ENCODE assay signal across 37 cellular contexts in the genomic region with DNA sequence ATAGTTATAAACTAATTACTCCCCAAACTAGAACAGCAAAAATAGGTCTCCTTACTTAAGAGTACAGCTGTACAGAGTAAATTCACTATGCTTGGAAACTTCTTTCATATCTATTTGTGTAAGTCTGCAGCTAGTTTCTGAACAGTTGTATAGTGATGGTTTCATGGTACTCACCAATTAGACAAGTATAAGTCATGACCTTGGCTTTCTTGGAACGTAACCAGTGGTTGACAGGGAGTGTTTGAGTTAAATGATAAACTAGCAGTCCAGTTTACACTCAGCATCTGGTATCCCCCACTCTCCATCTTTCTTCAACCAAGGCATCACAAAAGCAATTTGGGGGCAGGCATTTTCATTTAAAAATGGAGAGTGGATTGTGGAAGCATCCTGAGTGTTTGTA. TPM values are rescaled to one million over a fixed set of nuclear protein-coding genes. Genes with fewer than 3 reads are reported as not detected.
"Had no signal": no experiment of that assay in that cellular context is flagged by ENCODE, and none has a peak within 500 bp of the region (broad histone marks: within the 10 kb centered on the region; RNA-seq: fewer than 3 reads in every experiment).

No MANE protein-coding gene starts in this region.

- H3K4me2 ChIP-seq: hepatocyte, smooth muscle cell had no signal

- H3K4me3 ChIP-seq: adrenal gland, ascending aorta, cardiac muscle cell, colonic mucosa, gastrocnemius medialis, hepatocyte, ovary, prostate gland, sigmoid colon, smooth muscle cell, uterus had no signal

- H3K9me3 ChIP-seq: adrenal gland, ascending aorta, colonic mucosa, gastrocnemius medialis, neutrophil, ovary, prostate gland, sigmoid colon, uterus had no signal

- H3K27me3 Mint-ChIP-seq: activated CD4-positive, alpha-beta T cell treated with anti-CD3 and anti-CD28 coated beads for 36 hours; effector memory CD8-positive, alpha-beta T cell; naive B cell; stimulated activated memory B cell treated with anti-CD40 and anti-IgM and Interleukin-4, amounts not matched to agents 10 μg/mL and 1 μg/mL and 100 μg/mL, for 72 hours; stimulated activated naive CD8-positive, alpha-beta T cell treated with anti-CD3 and anti-CD28 coated beads, Interleukin-15, amount 100 ng/mL, for 72 hours; type B pancreatic cell had no signal

- DNase-seq: activated CD4-positive, alpha-beta T cell treated with anti-CD3 and anti-CD28 coated beads for 36 hours; activated CD4-positive, alpha-beta T cell treated with anti-CD3 and anti-CD28 coated beads, Interleukin-2, amount 50 U/mL, for 4 hours; activated CD4-positive, CD25-positive, alpha-beta regulatory T cell; activated effector memory CD4-positive, alpha-beta T cell treated with Interleukin-2 at 50 U/mL for 16 hours; activated naive CD4-positive, alpha-beta T cell treated with Interleukin-2 at 50 U/mL for 16 hours; activated T-cell treated with anti-CD3 and anti-CD28 coated beads for 4 hours; activated T-cell treated with anti-CD3 and anti-CD28 coated beads, Interleukin-2, amount 50 U/mL, for 72 hours; adrenal gland; cerebellar nuclear complex; colonic mucosa; effector memory CD8-positive, alpha-beta T cell; gastrocnemius medialis; glutamatergic neuron; left cardiac atrium; left ventricle myocardium superior; naive B cell; nephron progenitor cell; ovary; retina; sigmoid colon; stimulated activated CD4-positive, alpha-beta T cell treated with anti-CD3 and anti-CD28 coated beads, Interleukin-1b, Interleukin-23, amount 100 ng/mL, for 48 hours; stimulated activated CD4-positive, alpha-beta T cell treated with anti-CD3 and anti-CD28 coated beads, Interleukin-4, amount 100 ng/mL, for 4 hours; stimulated activated CD8-positive, alpha-beta memory T cell treated with anti-CD3 and anti-CD28 coated beads, Interleukin-4, amount 100 ng/mL, for 48 hours; stimulated activated naive CD8-positive, alpha-beta T cell treated with anti-CD3 and anti-CD28 coated beads, Interleukin-15, amount 100 ng/mL, for 72 hours; substantia nigra; uterus had no signal

- H2AFZ ChIP-seq: hepatocyte had no signal

- H3K4me1 ChIP-seq: adrenal gland, ascending aorta, colonic mucosa, gastrocnemius medialis, prostate gland, sigmoid colon, uterus had no signal

- H3K27me3 ChIP-seq: adrenal gland, ascending aorta, cardiac muscle cell, colonic mucosa, gastrocnemius medialis, hepatocyte, neutrophil, ovary, sigmoid colon, uterus had no signal

- ATAC-seq: activated CD4-positive, alpha-beta T cell treated with anti-CD3 and anti-CD28 coated beads for 36 hours; activated T-cell treated with anti-CD3 and anti-CD28 coated beads, Interleukin-2, amount 50 U/mL, for 72 hours; effector memory CD8-positive, alpha-beta T cell; gastrocnemius medialis; left cardiac atrium; left ventricle myocardium superior; stimulated activated memory B cell treated with anti-CD40 and anti-IgM and Interleukin-4, amounts not matched to agents 10 μg/mL and 1 μg/mL and 100 μg/mL, for 72 hours; stimulated activated naive CD8-positive, alpha-beta T cell treated with anti-CD3 and anti-CD28 coated beads, Interleukin-15, amount 100 ng/mL, for 72 hours had no signal

- H3K4me1 Mint-ChIP-seq: brain; stimulated activated naive CD8-positive, alpha-beta T cell treated with anti-CD3 and anti-CD28 coated beads, Interleukin-15, amount 100 ng/mL, for 72 hours had no signal

- H3K27ac ChIP-seq: adrenal gland, ascending aorta, cardiac muscle cell, colonic mucosa, gastrocnemius medialis, hepatocyte, neutrophil, ovary, prostate gland, sigmoid colon, uterus had no signal

- H3K27ac Mint-ChIP-seq: activated CD4-positive, alpha-beta T cell treated with anti-CD3 and anti-CD28 coated beads for 36 hours; activated naive CD8-positive, alpha-beta T cell; activated T-cell treated with anti-CD3 and anti-CD28 coated beads, Interleukin-2, amount 50 U/mL, for 72 hours; brain; effector memory CD8-positive, alpha-beta T cell; stimulated activated memory B cell treated with anti-CD40 and anti-IgM and Interleukin-4, amounts not matched to agents 10 μg/mL and 1 μg/mL and 100 μg/mL, for 72 hours; stimulated activated naive CD8-positive, alpha-beta T cell treated with anti-CD3 and anti-CD28 coated beads, Interleukin-15, amount 100 ng/mL, for 72 hours; type B pancreatic cell had no signal

- H3K36me3 Mint-ChIP-seq: activated naive CD8-positive, alpha-beta T cell; brain; naive B cell; stimulated activated memory B cell treated with anti-CD40 and anti-IgM and Interleukin-4, amounts not matched to agents 10 μg/mL and 1 μg/mL and 100 μg/mL, for 72 hours had no signal

- H3K36me3 ChIP-seq: adrenal gland, ascending aorta, cardiac muscle cell, colonic mucosa, gastrocnemius medialis, ovary, prostate gland, sigmoid colon, uterus had no signal

- H3K4me3 Mint-ChIP-seq: activated CD4-positive, alpha-beta T cell treated with anti-CD3 and anti-CD28 coated beads for 36 hours; activated naive CD8-positive, alpha-beta T cell; activated T-cell treated with anti-CD3 and anti-CD28 coated beads, Interleukin-2, amount 50 U/mL, for 72 hours; brain; effector memory CD8-positive, alpha-beta T cell; naive B cell; nephron progenitor cell; stimulated activated memory B cell treated with anti-CD40 and anti-IgM and Interleukin-4, amounts not matched to agents 10 μg/mL and 1 μg/mL and 100 μg/mL, for 72 hours; stimulated activated naive CD8-positive, alpha-beta T cell treated with anti-CD3 and anti-CD28 coated beads, Interleukin-15, amount 100 ng/mL, for 72 hours had no signal

- H3K9me3 Mint-ChIP-seq: stimulated activated memory B cell treated with anti-CD40 and anti-IgM and Interleukin-4, amounts not matched to agents 10 μg/mL and 1 μg/mL and 100 μg/mL, for 72 hours; type B pancreatic cell had no signal

RNA-seq across cellular contexts. Expression of a gene that starts 25.9 kb away (rescaled TPM):
- total RNA-seq: activated T-cell treated with anti-CD3 and anti-CD28 coated beads, Interleukin-2, amount 50 U/mL, for 72 hours; T-helper 1 cell treated with Interleukin-12 subunit alpha and Interleukin-12 subunit beta and Interleukin-4 antibody, amounts not matched to agents 30 ng/mL and 1 ng/mL, for 36 hours had no signal
